ENCODE assay signal across 1 cellular context in the genomic region with DNA sequence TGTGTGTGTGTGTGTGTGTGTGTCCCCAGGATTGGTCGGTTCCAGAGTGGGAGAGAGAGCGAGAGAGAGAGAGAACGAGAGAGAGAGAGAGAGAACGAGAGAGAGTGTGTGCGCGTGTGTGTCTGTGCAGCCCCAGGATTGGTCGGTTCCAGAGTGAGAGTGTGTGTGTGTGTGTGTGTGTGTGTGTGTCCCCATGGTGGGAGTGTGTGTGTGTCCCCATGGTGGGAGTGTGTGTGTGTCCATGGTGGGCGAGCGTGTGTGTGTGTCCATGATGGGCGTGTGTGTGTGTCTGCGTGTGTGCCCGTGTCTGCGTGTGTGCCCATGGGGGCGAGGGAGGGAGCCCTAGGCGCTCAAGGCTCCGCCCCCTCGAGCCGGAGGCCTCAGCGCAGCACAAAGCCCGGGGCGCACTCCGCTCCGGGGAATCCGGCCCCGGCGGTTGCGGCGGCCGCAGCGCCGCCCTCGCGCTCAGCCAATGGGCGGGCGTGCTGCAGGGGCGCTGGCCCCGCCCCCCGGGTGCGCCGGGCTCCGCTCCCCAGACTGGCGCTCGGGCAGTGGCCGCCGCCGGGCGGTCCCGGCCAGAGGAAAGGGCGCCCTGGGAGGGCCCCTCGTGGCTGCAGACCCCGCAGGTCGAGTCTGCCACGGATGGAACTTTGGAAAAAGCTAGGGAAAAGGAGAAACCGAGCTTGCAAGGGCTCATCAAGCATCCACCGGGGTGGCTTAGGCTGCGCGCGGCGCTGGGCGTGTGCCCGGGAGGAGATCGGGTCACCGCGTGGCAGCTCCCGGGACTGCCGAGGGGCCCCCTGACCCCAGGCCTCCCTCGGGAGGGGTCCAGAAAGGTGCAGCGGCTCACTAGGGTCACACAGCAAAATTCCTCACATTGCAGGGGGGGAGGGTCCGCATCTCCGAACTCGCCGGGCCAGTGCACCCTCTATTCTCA.
A peak's percentile ranks its signal among the peaks of the same experiment; 100 is the strongest.
TF ChIP-seq lines count a peak whose summit lies in the region.

No MANE protein-coding gene starts in this region.

TF ChIP-seq in HEK293, 187 proteins besides CTCF, POLR2A, EP300 and RAD21 (continued from another document and continues in another):
- TF ChIP-seq PRDM2 (tag by site-specific recombination; IDR thresholded peaks at IDR 0.05; ENCODE audit: borderline replicate concordance) (no peak), SCRT1 (tag by site-specific recombination; IDR thresholded peaks at IDR 0.05; ENCODE audit: borderline replicate concordance) (no peak), OVOL3 (tag by site-specific recombination; IDR thresholded peaks at IDR 0.05) (no peak; the same call in 1 of the 2 replicates), ATF2 (tag by site-specific recombination; IDR thresholded peaks at IDR 0.05; ENCODE audit: low read depth) (no peak), GFI1B (tag by site-specific recombination; IDR thresholded peaks at IDR 0.05) (no peak), BCL11A (tag by site-specific recombination; IDR thresholded peaks at IDR 0.05; ENCODE audit: low read depth) (0 out of 2 replicates have a peak, but pooled peaks have one; percentile 45), FEZF1 (tag by site-specific recombination; IDR thresholded peaks at IDR 0.05) (no peak), ZNF221 (tag by site-specific recombination; IDR thresholded peaks at IDR 0.05; ENCODE audit: borderline replicate concordance) (no peak), ZNF148 (tag by site-specific recombination; IDR thresholded peaks at IDR 0.05; ENCODE audit: borderline replicate concordance) (peak; percentile 48; the same call in 1 of the 2 replicates), KLF7 (tag by site-specific recombination; IDR thresholded peaks at IDR 0.05; ENCODE audit: borderline replicate concordance) (peak; percentile 84), ZBTB20 (tag by site-specific recombination; IDR thresholded peaks at IDR 0.05) (peak; percentile 89), KLF8 (tag by site-specific recombination; IDR thresholded peaks at IDR 0.05) (peak; percentile 93; the same call in 1 of the 2 replicates), ZNF777 (tag by site-specific recombination; IDR thresholded peaks at IDR 0.05; ENCODE audit: borderline replicate concordance) (peak; percentile 42; the same call in 1 of the 2 replicates), EGR2 (tag by site-specific recombination; IDR thresholded peaks at IDR 0.05; ENCODE audit: low read depth) (peak; percentile 90), REPIN1 (tag by site-specific recombination; IDR thresholded peaks at IDR 0.05; ENCODE audit: low read depth) (no peak), ZBTB6 (tag by site-specific recombination; IDR thresholded peaks at IDR 0.05) (peak; percentile 58; the same call in 1 of the 2 replicates), ZNF596 (tag by site-specific recombination; IDR thresholded peaks at IDR 0.05) (peak; percentile 54), HOXD13 (CRISPR knock-in tag; IDR thresholded peaks at IDR 0.05; ENCODE audit: borderline replicate concordance) (no peak), ZBTB17 (tag by site-specific recombination; IDR thresholded peaks at IDR 0.05) (peak; percentile 28), MZF1 (tag by site-specific recombination; IDR thresholded peaks at IDR 0.05; ENCODE audit: borderline replicate concordance) (no peak; the same call in 1 of the 2 replicates), ZNF350 (tag by site-specific recombination; IDR thresholded peaks at IDR 0.05) (no peak), ZNF792 (tag by site-specific recombination; IDR thresholded peaks at IDR 0.05) (0 out of 2 replicates have a peak, but pooled peaks have one; percentile 34), ZNF223 (tag by site-specific recombination; IDR thresholded peaks at IDR 0.05) (no peak), ZNF837 (tag by site-specific recombination; IDR thresholded peaks at IDR 0.05) (no peak), ZNF514 (tag by site-specific recombination; IDR thresholded peaks at IDR 0.05) (no peak), ZNF10 (tag by site-specific recombination; IDR thresholded peaks at IDR 0.05) (no peak), ZNF391 (tag by site-specific recombination; IDR thresholded peaks at IDR 0.05; ENCODE audit: borderline replicate concordance, low read depth) (peak; percentile 93; the same call in 1 of the 2 replicates), ZSCAN4 (tag by site-specific recombination; IDR thresholded peaks at IDR 0.05) (peak; percentile 100)
- TF ChIP-seq, protein P1, sequence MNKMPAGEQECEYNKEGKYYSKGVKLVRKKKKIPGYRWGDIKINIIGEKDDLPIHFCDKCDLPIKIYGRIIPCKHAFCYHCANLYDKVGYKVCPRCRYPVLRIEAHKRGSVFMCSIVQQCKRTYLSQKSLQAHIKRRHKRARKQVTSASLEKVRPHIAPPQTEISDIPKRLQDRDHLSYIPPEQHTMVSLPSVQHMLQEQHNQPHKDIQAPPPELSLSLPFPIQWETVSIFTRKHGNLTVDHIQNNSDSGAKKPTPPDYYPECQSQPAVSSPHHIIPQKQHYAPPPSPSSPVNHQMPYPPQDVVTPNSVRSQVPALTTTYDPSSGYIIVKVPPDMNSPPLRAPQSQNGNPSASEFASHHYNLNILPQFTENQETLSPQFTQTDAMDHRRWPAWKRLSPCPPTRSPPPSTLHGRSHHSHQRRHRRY (tag by site-specific recombination; IDR thresholded peaks at IDR 0.05), result 0 out of 2 replicates have a peak, but pooled peaks have one; percentile 33
- TF ChIP-seq, protein P2, sequence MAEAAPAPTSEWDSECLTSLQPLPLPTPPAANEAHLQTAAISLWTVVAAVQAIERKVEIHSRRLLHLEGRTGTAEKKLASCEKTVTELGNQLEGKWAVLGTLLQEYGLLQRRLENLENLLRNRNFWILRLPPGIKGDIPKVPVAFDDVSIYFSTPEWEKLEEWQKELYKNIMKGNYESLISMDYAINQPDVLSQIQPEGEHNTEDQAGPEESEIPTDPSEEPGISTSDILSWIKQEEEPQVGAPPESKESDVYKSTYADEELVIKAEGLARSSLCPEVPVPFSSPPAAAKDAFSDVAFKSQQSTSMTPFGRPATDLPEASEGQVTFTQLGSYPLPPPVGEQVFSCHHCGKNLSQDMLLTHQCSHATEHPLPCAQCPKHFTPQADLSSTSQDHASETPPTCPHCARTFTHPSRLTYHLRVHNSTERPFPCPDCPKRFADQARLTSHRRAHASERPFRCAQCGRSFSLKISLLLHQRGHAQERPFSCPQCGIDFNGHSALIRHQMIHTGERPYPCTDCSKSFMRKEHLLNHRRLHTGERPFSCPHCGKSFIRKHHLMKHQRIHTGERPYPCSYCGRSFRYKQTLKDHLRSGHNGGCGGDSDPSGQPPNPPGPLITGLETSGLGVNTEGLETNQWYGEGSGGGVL (tag by site-specific recombination; IDR thresholded peaks at IDR 0.05), result no peak; the same call in 1 of the 2 replicates
- TF ChIP-seq, protein P3, sequence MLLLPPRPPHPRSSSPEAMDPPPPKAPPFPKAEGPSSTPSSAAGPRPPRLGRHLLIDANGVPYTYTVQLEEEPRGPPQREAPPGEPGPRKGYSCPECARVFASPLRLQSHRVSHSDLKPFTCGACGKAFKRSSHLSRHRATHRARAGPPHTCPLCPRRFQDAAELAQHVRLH (tag by site-specific recombination; IDR thresholded peaks at IDR 0.05), result peak; percentile 25; the same call in 1 of the 2 replicates
- TF ChIP-seq, protein P4, sequence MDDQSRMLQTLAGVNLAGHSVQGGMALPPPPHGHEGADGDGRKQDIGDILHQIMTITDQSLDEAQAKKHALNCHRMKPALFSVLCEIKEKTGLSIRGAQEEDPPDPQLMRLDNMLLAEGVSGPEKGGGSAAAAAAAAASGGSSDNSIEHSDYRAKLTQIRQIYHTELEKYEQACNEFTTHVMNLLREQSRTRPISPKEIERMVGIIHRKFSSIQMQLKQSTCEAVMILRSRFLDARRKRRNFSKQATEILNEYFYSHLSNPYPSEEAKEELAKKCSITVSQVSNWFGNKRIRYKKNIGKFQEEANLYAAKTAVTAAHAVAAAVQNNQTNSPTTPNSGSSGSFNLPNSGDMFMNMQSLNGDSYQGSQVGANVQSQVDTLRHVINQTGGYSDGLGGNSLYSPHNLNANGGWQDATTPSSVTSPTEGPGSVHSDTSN (CRISPR knock-in tag; IDR thresholded peaks at IDR 0.05), result no peak
- TF ChIP-seq, protein P5, sequence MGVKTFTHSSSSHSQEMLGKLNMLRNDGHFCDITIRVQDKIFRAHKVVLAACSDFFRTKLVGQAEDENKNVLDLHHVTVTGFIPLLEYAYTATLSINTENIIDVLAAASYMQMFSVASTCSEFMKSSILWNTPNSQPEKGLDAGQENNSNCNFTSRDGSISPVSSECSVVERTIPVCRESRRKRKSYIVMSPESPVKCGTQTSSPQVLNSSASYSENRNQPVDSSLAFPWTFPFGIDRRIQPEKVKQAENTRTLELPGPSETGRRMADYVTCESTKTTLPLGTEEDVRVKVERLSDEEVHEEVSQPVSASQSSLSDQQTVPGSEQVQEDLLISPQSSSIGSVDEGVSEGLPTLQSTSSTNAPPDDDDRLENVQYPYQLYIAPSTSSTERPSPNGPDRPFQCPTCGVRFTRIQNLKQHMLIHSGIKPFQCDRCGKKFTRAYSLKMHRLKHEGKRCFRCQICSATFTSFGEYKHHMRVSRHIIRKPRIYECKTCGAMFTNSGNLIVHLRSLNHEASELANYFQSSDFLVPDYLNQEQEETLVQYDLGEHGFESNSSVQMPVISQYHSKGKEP (tag by site-specific recombination; IDR thresholded peaks at IDR 0.05), result peak; percentile 67
